ENCODE assay signal across 1 cellular context in the genomic region with DNA sequence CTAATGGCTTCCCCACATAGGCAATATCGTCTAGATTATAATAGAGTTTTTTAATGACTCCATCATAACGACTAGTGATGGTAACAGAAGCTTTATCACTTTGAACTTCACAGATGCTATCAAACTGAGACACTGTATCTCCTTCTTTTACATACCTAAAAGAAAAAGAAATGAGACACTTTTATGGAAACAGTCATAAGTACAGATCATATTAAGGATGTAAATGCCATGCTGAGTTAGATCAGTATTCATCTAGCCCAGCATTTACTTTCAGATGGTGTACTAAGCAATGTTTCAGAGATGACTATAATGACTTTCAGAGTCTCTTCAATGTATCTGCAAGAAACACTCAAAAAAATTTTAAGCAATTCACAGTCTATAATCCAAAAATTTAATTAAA.
TF ChIP-seq lines count a peak whose summit lies in the region.

No MANE protein-coding gene starts in this region.

TF ChIP-seq in GM12878, 131 proteins besides CTCF, POLR2A, EP300 and RAD21:
- TF ChIP-seq ATF7 (IDR thresholded peaks at IDR 0.05; ENCODE audit: low read depth): no peak
- TF ChIP-seq TCF7 (IDR thresholded peaks at IDR 0.05; ENCODE audit: borderline replicate concordance): 0 out of 2 replicates have a peak, but pooled peaks have one; percentile 1
- TF ChIP-seq JUNB (IDR thresholded peaks at IDR 0.05): peak; percentile 16; the same call in 1 of the 2 replicates
